11 cellular contexts compared by ENCODE assay signal in genomic region chr2:191486584-191487320, GRCh38.
DNase-seq lines count a peak whose midpoint lies in the region; ATAC-seq and TF ChIP-seq lines count a peak whose summit lies in the region.
"Had no signal": no experiment of that assay in that cellular context is flagged by ENCODE, and none has a peak within 500 bp of the region (broad histone marks: within the 10 kb centered on the region; RNA-seq: fewer than 3 reads in every experiment).

No MANE protein-coding gene starts in this region.

- no peaks in the 10 kb centered on the region for H3K9me3 ChIP-seq in esophagus (ENCODE audit: control insufficient read depth in 2 of 2, insufficient read depth in 1 of 2, low read depth in 1 of 2, low read length in 1 of 2)
- no peaks in the 10 kb centered on the region for H3K9me3 ChIP-seq in CD8-positive, alpha-beta T cell (ENCODE audit: low read length)

- H3K9me3 Mint-ChIP-seq in activated CD4-positive, alpha-beta memory T cell treated with anti-CD3 and anti-CD28 coated beads for 36 hours: peaks cover 10% of the 10 kb centered on the region
- peaks cover 4% of the 10 kb centered on the region for H3K9me3 Mint-ChIP-seq in activated CD4-positive, alpha-beta memory T cell treated with anti-CD3 and anti-CD28 coated beads, Interleukin-2, amount 10 ng/mL, durations not matched to agents 7 days and 5 days
- H3K9me3 Mint-ChIP-seq in CD8-positive, alpha-beta T cell: peaks cover 10% of the 10 kb centered on the region

- peak; percentile 33 for DNase-seq in activated CD4-positive, alpha-beta memory T cell treated with anti-CD3 and anti-CD28 coated beads for 36 hours
- no peak for DNase-seq in activated CD4-positive, alpha-beta memory T cell treated with anti-CD3 and anti-CD28 coated beads, Interleukin-2, amount 10 ng/mL, durations not matched to agents 7 days and 5 days
- DNase-seq in NCI-H226: peak; percentile 97
- DNase-seq in skeletal muscle cell (ENCODE audit: low read depth): peak; percentile 94
- no peak for DNase-seq in mucosa of gallbladder (ENCODE audit: low spot score)
- DNase-seq in CD8-positive, alpha-beta T cell: no peak
- DNase-seq: activated CD4-positive, alpha-beta T cell treated with anti-CD3 and anti-CD28 coated beads, Interleukin-2, amount 50 U/mL, for 4 hours had no signal

- H3K4me1 Mint-ChIP-seq in activated CD4-positive, alpha-beta memory T cell treated with anti-CD3 and anti-CD28 coated beads for 36 hours (ENCODE audit: low read depth): peaks cover 5% of the 10 kb centered on the region
- H3K4me1 Mint-ChIP-seq in activated CD4-positive, alpha-beta memory T cell treated with anti-CD3 and anti-CD28 coated beads, Interleukin-2, amount 10 ng/mL, durations not matched to agents 7 days and 5 days: no peaks in the 10 kb centered on the region
- no peaks in the 10 kb centered on the region for H3K4me1 Mint-ChIP-seq in CD8-positive, alpha-beta T cell (ENCODE audit: low read depth)
- H3K4me1 Mint-ChIP-seq: CD14-positive monocyte had no signal

- CTCF ChIA-PET in activated CD4-positive, alpha-beta memory T cell treated with anti-CD3 and anti-CD28 coated beads for 36 hours (lab: Charles Lee): no interaction called here
- CTCF ChIA-PET in activated CD4-positive, alpha-beta memory T cell treated with anti-CD3 and anti-CD28 coated beads, Interleukin-2, amount 10 ng/mL, durations not matched to agents 7 days and 5 days (lab: Charles Lee): interaction anchor here (0.6 kb wide), 1 partner anchor 174 kb away, joined by 4 read pairs; no protein-coding TSS in a partner anchor
- CTCF ChIA-PET in CD8-positive, alpha-beta T cell (lab: Charles Lee): no interaction called here

- H3K27me3 Mint-ChIP-seq in activated CD4-positive, alpha-beta memory T cell treated with anti-CD3 and anti-CD28 coated beads for 36 hours: peaks cover 10% of the 10 kb centered on the region
- H3K27me3 Mint-ChIP-seq in activated CD4-positive, alpha-beta memory T cell treated with anti-CD3 and anti-CD28 coated beads, Interleukin-2, amount 10 ng/mL, durations not matched to agents 7 days and 5 days: peaks cover 7% of the 10 kb centered on the region
- H3K27me3 Mint-ChIP-seq in CD8-positive, alpha-beta T cell (ENCODE audit: low read depth): peaks cover 2% of the 10 kb centered on the region

- H3K4me3 ChIP-seq in esophagus (ENCODE audit: low read depth in 1 of 2, low read length in 2 of 2): no peak overlapping the region
- no peak overlapping the region for H3K4me3 ChIP-seq in skeletal muscle cell (ENCODE audit: low read depth, low read length)
- no peak overlapping the region for H3K4me3 ChIP-seq in CD8-positive, alpha-beta T cell (ENCODE audit: low read depth, low read length)

- H3K4me1 ChIP-seq in esophagus (ENCODE audit: control insufficient read depth in 2 of 2, insufficient read depth in 2 of 2, low read length in 1 of 2): peaks cover 2 to 3% of the 10 kb centered on the region in 2 donors
- H3K4me1 ChIP-seq in CD8-positive, alpha-beta T cell (ENCODE audit: insufficient read depth, low read length): no peaks in the 10 kb centered on the region

- ATAC-seq in HG03439 (IDR thresholded peaks at IDR 0.05; ENCODE audit: unreplicated experiment): no peak
- ATAC-seq in CD8-positive, alpha-beta T cell: no peak
- ATAC-seq: natural killer cell treated with Interleukin-12 subunit alpha and Interleukin-12 subunit beta and Interleukin-15 and Interleukin-18, amount 100 ng/mL, for 72 hours had no signal

- intact Hi-C loops in activated CD4-positive, alpha-beta memory T cell treated with anti-CD3 and anti-CD28 coated beads for 36 hours (cut with micrococcal nuclease): no loop called here
- intact Hi-C loops in CD8-positive, alpha-beta T cell (cut with DNase I, micrococcal nuclease): no loop called here

- no peaks in the 10 kb centered on the region for H3K36me3 ChIP-seq in esophagus (ENCODE audit: control insufficient read depth in 2 of 2, insufficient read depth in 2 of 2, low read length in 1 of 2)
- no peaks in the 10 kb centered on the region for H3K36me3 ChIP-seq in CD8-positive, alpha-beta T cell (ENCODE audit: insufficient read depth, low read length)

- peak overlapping the region; percentile 31 to 36 for H3K27ac ChIP-seq in esophagus (ENCODE audit: low read depth in 2 of 2, low read length in 1 of 2)
- H3K27ac ChIP-seq in CD8-positive, alpha-beta T cell (ENCODE audit: low read depth, low read length): no peak overlapping the region

- 50 to 60% methylated on average over 3 of the region's 3 CpGs for WGBS in esophagus, 2 donors

- no peak for TF ChIP-seq CTCF in CD8-positive, alpha-beta T cell (IDR thresholded peaks at IDR 0.05)

- no peaks in the 10 kb centered on the region for H3K36me3 Mint-ChIP-seq in activated CD4-positive, alpha-beta memory T cell treated with anti-CD3 and anti-CD28 coated beads for 36 hours
- H3K36me3 Mint-ChIP-seq in activated CD4-positive, alpha-beta memory T cell treated with anti-CD3 and anti-CD28 coated beads, Interleukin-2, amount 10 ng/mL, durations not matched to agents 7 days and 5 days (ENCODE audit: low read depth): no peaks in the 10 kb centered on the region
- H3K36me3 Mint-ChIP-seq in CD8-positive, alpha-beta T cell: no peaks in the 10 kb centered on the region
- H3K36me3 Mint-ChIP-seq: CD14-positive monocyte had no signal

- H3K4me3 Mint-ChIP-seq in activated CD4-positive, alpha-beta memory T cell treated with anti-CD3 and anti-CD28 coated beads for 36 hours: no peak overlapping the region
- H3K4me3 Mint-ChIP-seq in activated CD4-positive, alpha-beta memory T cell treated with anti-CD3 and anti-CD28 coated beads, Interleukin-2, amount 10 ng/mL, durations not matched to agents 7 days and 5 days: no peak overlapping the region
- H3K4me3 Mint-ChIP-seq in CD8-positive, alpha-beta T cell: no peak overlapping the region
- H3K4me3 Mint-ChIP-seq: CD14-positive monocyte; natural killer cell treated with Interleukin-12 subunit alpha and Interleukin-12 subunit beta and Interleukin-15 and Interleukin-18, amount 100 ng/mL, for 72 hours had no signal

- H3K27me3 ChIP-seq in esophagus (ENCODE audit: control insufficient read depth in 1 of 2, insufficient read depth in 2 of 2, low read length in 2 of 2): no peaks in the 10 kb centered on the region
- H3K27me3 ChIP-seq in CD8-positive, alpha-beta T cell (ENCODE audit: insufficient read depth, low read length): no peaks in the 10 kb centered on the region

- POLR2A ChIA-PET in activated CD4-positive, alpha-beta memory T cell treated with anti-CD3 and anti-CD28 coated beads for 36 hours (lab: Charles Lee): no interaction called here
- POLR2A ChIA-PET in activated CD4-positive, alpha-beta memory T cell treated with anti-CD3 and anti-CD28 coated beads, Interleukin-2, amount 10 ng/mL, durations not matched to agents 7 days and 5 days (lab: Charles Lee): no interaction called here
- POLR2A ChIA-PET in CD8-positive, alpha-beta T cell (lab: Charles Lee): interaction anchor here (0.7 kb wide), 1 partner anchor 304 kb away, joined by 3 read pairs; no protein-coding TSS in a partner anchor

- H3K27ac Mint-ChIP-seq in activated CD4-positive, alpha-beta memory T cell treated with anti-CD3 and anti-CD28 coated beads for 36 hours: no peak overlapping the region
- H3K27ac Mint-ChIP-seq in activated CD4-positive, alpha-beta memory T cell treated with anti-CD3 and anti-CD28 coated beads, Interleukin-2, amount 10 ng/mL, durations not matched to agents 7 days and 5 days: no peak overlapping the region
- no peak overlapping the region for H3K27ac Mint-ChIP-seq in CD8-positive, alpha-beta T cell
- H3K27ac Mint-ChIP-seq: CD14-positive monocyte; natural killer cell treated with Interleukin-12 subunit alpha and Interleukin-12 subunit beta and Interleukin-15 and Interleukin-18, amount 100 ng/mL, for 72 hours had no signal

Comparison
In these comparisons a context has a peak if more than half of its experiments do, and no peak if none do; other contexts are left out.
1. DNase-seq: peak in activated CD4-positive, alpha-beta memory T cell treated with anti-CD3 and anti-CD28 coated beads for 36 hours (single experiment), NCI-H226 (single experiment) and skeletal muscle cell (single experiment); none in activated CD4-positive, alpha-beta memory T cell treated with anti-CD3 and anti-CD28 coated beads, Interleukin-2, amount 10 ng/mL, durations not matched to agents 7 days and 5 days (single experiment), mucosa of gallbladder (single experiment) and CD8-positive, alpha-beta T cell (0 of 7).